1 cellular context compared by ENCODE assay signal in the genomic region with DNA sequence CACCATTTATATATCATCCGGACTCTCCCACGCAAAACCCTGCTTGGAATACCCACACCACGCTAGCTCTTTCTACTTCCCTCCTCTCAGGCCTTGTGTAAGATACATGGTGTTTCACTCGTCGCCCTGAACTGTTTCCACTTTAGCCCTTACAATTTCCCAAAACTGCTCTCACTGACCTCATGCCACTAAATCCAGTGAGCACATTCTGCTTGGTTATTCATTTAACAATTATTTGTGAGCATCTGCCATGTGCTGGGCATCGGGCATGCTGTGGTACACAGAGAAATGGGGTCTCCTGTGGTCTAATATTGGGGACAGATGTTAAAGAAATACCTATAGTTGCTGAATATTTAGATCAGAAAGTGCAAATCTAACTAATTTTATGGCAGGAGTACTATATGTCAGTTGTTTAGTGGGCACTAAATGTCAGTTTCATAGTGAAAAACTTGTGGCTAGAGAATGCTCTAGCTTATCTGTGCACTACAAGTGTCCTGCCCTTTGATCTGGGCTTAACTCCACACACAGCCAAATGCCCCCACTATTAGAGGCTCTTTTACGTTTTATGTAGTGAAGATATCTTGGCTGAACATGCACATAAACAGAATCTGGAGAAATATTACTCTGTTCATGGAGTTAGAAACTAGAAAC.
TF ChIP-seq lines count a peak whose summit lies in the region.

No MANE protein-coding gene starts in this region.

TF ChIP-seq in endothelial cell of umbilical vein, 7 proteins besides CTCF, POLR2A, EP300 and RAD21:
- TF ChIP-seq, protein P1, sequence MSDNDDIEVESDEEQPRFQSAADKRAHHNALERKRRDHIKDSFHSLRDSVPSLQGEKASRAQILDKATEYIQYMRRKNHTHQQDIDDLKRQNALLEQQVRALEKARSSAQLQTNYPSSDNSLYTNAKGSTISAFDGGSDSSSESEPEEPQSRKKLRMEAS (IDR thresholded peaks at IDR 0.05; ENCODE audit: insufficient read depth, insufficient read length), result no peak
- TF ChIP-seq GATA2 (IDR thresholded peaks at IDR 0.05; ENCODE audit: insufficient read depth, insufficient read length, low read depth, low read length) (no peak), JUN (IDR thresholded peaks at IDR 0.05; ENCODE audit: borderline replicate concordance, insufficient read depth, insufficient read length, low read depth) (no peak), MYC (IDR thresholded peaks at IDR 0.05; ENCODE audit: low read depth, low read length) (no peak), EZH2 (IDR thresholded peaks at IDR 0.05; ENCODE audit: borderline replicate concordance, low read depth, low read length, severe bottlenecking) (no peak), POLR2AphosphoS5 (IDR thresholded peaks at IDR 0.05; ENCODE audit: insufficient read depth, low read depth, low read length) (no peak), FOS (IDR thresholded peaks at IDR 0.05; ENCODE audit: borderline replicate concordance, insufficient read depth, low read length) (no peak)
TF ChIP-seq in endothelial cell of umbilical vein: peak in this region for 0.
